1 cellular context compared by ENCODE assay signal in genomic region chr6:34370371-34370770, GRCh38.
TF ChIP-seq lines count a peak whose summit lies in the region.

No MANE protein-coding gene starts in this region.

TF ChIP-seq in K562, 482 proteins besides CTCF, POLR2A, EP300 and RAD21:
- TF ChIP-seq PREB (CRISPR knock-in tag; IDR thresholded peaks at IDR 0.05) (0 out of 2 replicates have a peak, but pooled peaks have one; percentile 32), CREB3L1 (IDR thresholded peaks at IDR 0.05; ENCODE audit: borderline replicate concordance, low read depth) (no peak), FOXP4 (CRISPR knock-in tag; IDR thresholded peaks at IDR 0.05; ENCODE audit: borderline replicate concordance) (0 out of 2 replicates have a peak, but pooled peaks have one; percentile 42), ARID4B (CRISPR knock-in tag; IDR thresholded peaks at IDR 0.05) (0 out of 2 replicates have a peak, but pooled peaks have one; percentile 31), PRMT5 (CRISPR knock-in tag; IDR thresholded peaks at IDR 0.05) (no peak)
